ENCODE assay signal across 23 cellular contexts in genomic region chr1:158652721-158653334, GRCh38. TPM values are rescaled to one million over a fixed set of nuclear protein-coding genes. Genes with fewer than 3 reads are reported as not detected.
"Had no signal": no experiment of that assay in that cellular context is flagged by ENCODE, and none has a peak within 500 bp of the region (broad histone marks: within the 10 kb centered on the region; RNA-seq: fewer than 3 reads in every experiment).

No MANE protein-coding gene starts in this region.

- H3K27ac ChIP-seq: body of pancreas, coronary artery, left lung, ovary, stomach, testis, upper lobe of right lung had no signal

- H3K27me3 ChIP-seq: body of pancreas, left lung, ovary, stomach, testis, upper lobe of right lung had no signal

- H3K36me3 Mint-ChIP-seq: activated naive CD8-positive, alpha-beta T cell treated with anti-CD3 and anti-CD28 coated beads for 36 hours; memory B cell; naive thymus-derived CD4-positive, alpha-beta T cell; WTC11 had no signal

- H3K4me3 ChIP-seq: body of pancreas, coronary artery, left lung, mucosa of descending colon, ovary, stomach, testis, upper lobe of right lung had no signal

- H3K27ac Mint-ChIP-seq: activated CD8-positive, alpha-beta T cell treated with anti-CD3 and anti-CD28 coated beads for 36 hours; activated naive CD8-positive, alpha-beta T cell treated with anti-CD3 and anti-CD28 coated beads for 36 hours; memory B cell; naive thymus-derived CD4-positive, alpha-beta T cell; WTC11 had no signal

- H3K9me3 ChIP-seq: body of pancreas, left lung, mucosa of descending colon, ovary, stomach, testis, upper lobe of right lung had no signal

- DNase-seq: activated CD4-positive, alpha-beta T cell treated with anti-CD3 and anti-CD28 coated beads for 4 hours; activated CD8-positive, alpha-beta memory T cell treated with anti-CD3 and anti-CD28 coated beads, Interleukin-2, amount 50 U/mL, for 48 hours; activated CD8-positive, alpha-beta T cell treated with anti-CD3 and anti-CD28 coated beads for 36 hours; activated gamma-delta T cell treated with Interleukin-2 at 50 U/mL for 16 hours; activated naive CD8-positive, alpha-beta T cell treated with anti-CD3 and anti-CD28 coated beads for 36 hours; amygdala; body of pancreas; central memory CD4-positive, alpha-beta T cell; hippocampal formation; kidney; left lung; mucosa of descending colon; naive thymus-derived CD4-positive, alpha-beta T cell; ovary; stimulated activated CD4-positive, alpha-beta T cell treated with anti-CD3 and anti-CD28 coated beads, Interleukin-2, amount 100 ng/mL, for 24 hours; stomach; testis; upper lobe of right lung had no signal

- H3K4me3 Mint-ChIP-seq: activated CD8-positive, alpha-beta T cell treated with anti-CD3 and anti-CD28 coated beads for 36 hours; activated naive CD8-positive, alpha-beta T cell treated with anti-CD3 and anti-CD28 coated beads for 36 hours; memory B cell; WTC11 had no signal

- ATAC-seq: activated CD8-positive, alpha-beta T cell treated with anti-CD3 and anti-CD28 coated beads for 36 hours; body of pancreas; esophagus mucosa; left lung; mucosa of descending colon; naive thymus-derived CD4-positive, alpha-beta T cell; sciatic nerve; upper lobe of right lung; WTC11 had no signal

- H3K9me3 Mint-ChIP-seq: activated CD8-positive, alpha-beta T cell treated with anti-CD3 and anti-CD28 coated beads for 36 hours; activated naive CD8-positive, alpha-beta T cell treated with anti-CD3 and anti-CD28 coated beads for 36 hours; memory B cell; WTC11 had no signal

- H3K4me1 ChIP-seq: body of pancreas, stomach, upper lobe of right lung had no signal

- H3K27me3 Mint-ChIP-seq: memory B cell had no signal

- H3K36me3 ChIP-seq: left lung, ovary, stomach, upper lobe of right lung had no signal

RNA-seq across cellular contexts. Expression of gene SPTA1, which starts 33.7 kb away (rescaled TPM):
- total RNA-seq: activated naive CD8-positive, alpha-beta T cell treated with anti-CD3 and anti-CD28 coated beads for 36 hours; body of pancreas; esophagus mucosa; naive thymus-derived CD4-positive, alpha-beta T cell; upper lobe of right lung had no signal
- polyA plus RNA-seq: naive thymus-derived CD4-positive, alpha-beta T cell; stomach had no signal

RNA-seq across cellular contexts. Expression of gene OR6K2, which starts 47.6 kb away (rescaled TPM):
- total RNA-seq: activated CD8-positive, alpha-beta T cell treated with anti-CD3 and anti-CD28 coated beads for 36 hours; activated naive CD8-positive, alpha-beta T cell treated with anti-CD3 and anti-CD28 coated beads for 36 hours; body of pancreas; esophagus mucosa; kidney; left lung; mucosa of descending colon; naive thymus-derived CD4-positive, alpha-beta T cell; ovary; sciatic nerve; stomach; testis; upper lobe of right lung; WTC11 had no signal
- polyA plus RNA-seq: naive thymus-derived CD4-positive, alpha-beta T cell; ovary; stomach had no signal

RNA-seq across cellular contexts. Expression of gene OR10Z1, which starts 47.8 kb away (rescaled TPM):
- total RNA-seq: activated CD8-positive, alpha-beta T cell treated with anti-CD3 and anti-CD28 coated beads for 36 hours; activated naive CD8-positive, alpha-beta T cell treated with anti-CD3 and anti-CD28 coated beads for 36 hours; body of pancreas; esophagus mucosa; kidney; left lung; mucosa of descending colon; naive thymus-derived CD4-positive, alpha-beta T cell; ovary; sciatic nerve; stomach; testis; upper lobe of right lung; WTC11 had no signal
- polyA plus RNA-seq: naive thymus-derived CD4-positive, alpha-beta T cell; ovary; stomach had no signal
